Comparison of ENCODE assay signal across 1 cellular context in the genomic region with DNA sequence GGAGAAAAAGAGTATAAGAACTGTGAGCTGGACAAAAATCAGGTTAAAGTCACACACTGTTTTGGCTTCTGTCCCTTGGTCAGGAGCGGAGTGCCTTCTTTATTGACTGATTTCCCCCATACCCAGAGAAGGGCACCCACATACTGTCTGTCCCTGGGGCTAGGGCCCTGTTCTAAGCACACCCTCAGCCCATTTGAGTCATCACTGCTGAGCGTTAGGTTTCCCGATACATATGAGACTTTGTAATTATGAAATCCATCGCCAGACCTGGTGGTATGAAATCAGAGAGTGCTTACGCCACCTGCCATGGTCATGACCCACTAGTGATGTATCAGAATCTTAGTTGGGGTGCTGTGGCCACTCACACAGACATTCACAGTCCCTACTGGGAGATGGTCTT.
TF ChIP-seq lines count a peak whose summit lies in the region.

No MANE protein-coding gene starts in this region.

TF ChIP-seq in H1, 55 proteins besides CTCF, POLR2A, EP300 and RAD21 (continued from another document):
- TF ChIP-seq GABPA (IDR thresholded peaks at IDR 0.05; ENCODE audit: borderline replicate concordance, insufficient read depth, low read length) (no peak), TCF12 (IDR thresholded peaks at IDR 0.05; ENCODE audit: low read depth, low read length) (no peak), TEAD4 (IDR thresholded peaks at IDR 0.05; ENCODE audit: low read depth, low read length) (no peak), CHD1 (IDR thresholded peaks at IDR 0.05; ENCODE audit: low read depth, low read length) (no peak), SRF (IDR thresholded peaks at IDR 0.05; ENCODE audit: low read depth, low read length) (no peak), CEBPB (IDR thresholded peaks at IDR 0.05; ENCODE audit: low read depth, low read length) (no peak), EZH2 (IDR thresholded peaks at IDR 0.05; ENCODE audit: low read depth, low read length, severe bottlenecking) (no peak), KDM4A (IDR thresholded peaks at IDR 0.05; ENCODE audit: low read depth, low read length, severe bottlenecking) (no peak), EGR1 (IDR thresholded peaks at IDR 0.05; ENCODE audit: borderline replicate concordance, low read depth, low read length) (no peak)
